In the genomic region with DNA sequence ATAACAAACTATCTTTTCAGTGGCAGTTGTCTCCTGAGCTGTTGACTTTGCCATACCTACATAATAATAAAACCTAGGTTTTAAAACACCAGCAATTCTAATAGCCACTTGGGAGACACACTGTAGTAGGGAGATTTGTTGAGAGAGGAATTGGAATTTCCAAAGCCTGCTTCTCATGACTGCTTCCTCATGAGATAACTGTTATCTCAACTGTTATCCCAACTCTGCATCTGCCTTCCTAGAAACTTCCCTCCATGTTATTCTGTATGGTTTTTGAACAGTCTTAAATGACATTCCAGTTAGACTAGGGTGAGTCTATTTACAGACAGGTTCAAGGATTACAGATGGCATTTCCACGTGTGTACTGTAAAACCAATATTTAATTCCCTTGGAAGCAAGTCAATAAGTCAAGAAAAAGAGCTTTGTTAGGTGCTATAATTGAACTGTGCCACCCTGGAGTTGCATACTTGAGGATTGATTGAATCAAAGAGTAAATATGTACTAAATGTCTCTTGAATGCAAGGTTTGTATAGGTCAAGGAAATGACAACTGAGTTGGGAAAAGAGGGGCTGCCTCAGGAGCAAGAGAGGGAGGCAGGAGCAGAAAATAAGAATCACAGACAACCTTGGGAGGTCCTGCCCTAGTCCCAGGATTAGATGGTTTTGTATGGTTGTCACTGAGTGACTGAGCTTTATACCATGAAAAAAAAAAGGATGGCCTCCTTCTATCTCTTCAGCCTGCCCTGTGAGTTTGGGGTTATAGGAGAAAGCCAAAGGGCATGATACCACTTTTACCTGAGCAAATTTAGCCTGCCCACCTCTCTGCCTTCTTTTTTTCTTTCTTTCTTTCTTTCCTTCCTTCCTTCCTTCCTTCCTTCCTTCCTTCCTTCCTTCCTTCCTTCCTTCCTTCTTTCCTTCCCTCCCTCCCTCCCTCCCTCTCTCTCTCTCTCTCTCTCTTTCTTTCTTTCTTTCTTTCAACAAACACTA, we compare ENCODE assay signal across 20 cellular contexts.
"Had no signal": no experiment of that assay in that cellular context is flagged by ENCODE, and none has a peak within 500 bp of the region (broad histone marks: within the 10 kb centered on the region; RNA-seq: fewer than 3 reads in every experiment).

No MANE protein-coding gene starts in this region.

- H3K4me1 Mint-ChIP-seq: endodermal cell, neural crest cell had no signal

- DNase-seq: activated CD4-positive, alpha-beta T cell treated with anti-CD3 and anti-CD28 coated beads, Interleukin-2, amount 50 U/mL, for 4 hours; activated CD4-positive, CD25-positive, alpha-beta regulatory T cell treated with anti-CD3 and anti-CD28 coated beads, Interleukin-2, amount 50 U/mL, for 72 hours; activated CD8-positive, alpha-beta memory T cell treated with anti-CD3 and anti-CD28 coated beads, Interleukin-2, amount 10 ng/mL, durations not matched to agents 7 days and 5 days; activated effector memory CD4-positive, alpha-beta T cell treated with anti-CD3 and anti-CD28 coated beads, Interleukin-2, amount 50 U/mL, for 16 hours; activated T-cell treated with anti-CD3 and anti-CD28 coated beads, Interleukin-2, amount 50 U/mL, for 24 hours; amniotic stem cell; brain microvascular endothelial cell; cerebellar nuclear complex; dermis blood vessel endothelial cell; hypothalamus; left cardiac atrium; ovary; retina; T-helper 2 cell had no signal

- H3K36me3 Mint-ChIP-seq: type B pancreatic cell had no signal

- H3K36me3 ChIP-seq: brain microvascular endothelial cell, ovary had no signal

- ATAC-seq: activated CD8-positive, alpha-beta memory T cell treated with anti-CD3 and anti-CD28 coated beads, Interleukin-2, amount 10 ng/mL, durations not matched to agents 7 days and 5 days; activated naive CD4-positive, alpha-beta T cell treated with anti-CD3 and anti-CD28 coated beads, Interleukin-2, amount 50 U/mL, for 72 hours; left cardiac atrium had no signal

- H3K27ac Mint-ChIP-seq: activated CD8-positive, alpha-beta memory T cell treated with anti-CD3 and anti-CD28 coated beads, Interleukin-2, amount 10 ng/mL, durations not matched to agents 7 days and 5 days; activated naive CD4-positive, alpha-beta T cell treated with anti-CD3 and anti-CD28 coated beads, Interleukin-2, amount 50 U/mL, for 72 hours; activated T-cell treated with anti-CD3 and anti-CD28 coated beads, Interleukin-2, amount 50 U/mL, for 24 hours; endodermal cell; type B pancreatic cell had no signal

- H3K27me3 Mint-ChIP-seq: activated CD8-positive, alpha-beta memory T cell treated with anti-CD3 and anti-CD28 coated beads, Interleukin-2, amount 10 ng/mL, durations not matched to agents 7 days and 5 days; activated T-cell treated with anti-CD3 and anti-CD28 coated beads, Interleukin-2, amount 50 U/mL, for 24 hours; type B pancreatic cell had no signal

- H3K9me3 ChIP-seq: ovary had no signal

- H3K9me3 Mint-ChIP-seq: activated T-cell treated with anti-CD3 and anti-CD28 coated beads, Interleukin-2, amount 50 U/mL, for 24 hours; endodermal cell; neural crest cell; type B pancreatic cell had no signal

- H3K4me3 ChIP-seq: lung, ovary, skin epidermis had no signal

- H3K27ac ChIP-seq: brain microvascular endothelial cell, ovary, skin epidermis had no signal

- H3K27me3 ChIP-seq: brain microvascular endothelial cell, ovary had no signal

- H3K4me3 Mint-ChIP-seq: activated CD8-positive, alpha-beta memory T cell treated with anti-CD3 and anti-CD28 coated beads, Interleukin-2, amount 10 ng/mL, durations not matched to agents 7 days and 5 days; activated T-cell treated with anti-CD3 and anti-CD28 coated beads, Interleukin-2, amount 50 U/mL, for 24 hours; endodermal cell; neural crest cell; type B pancreatic cell had no signal
